1 cellular context compared by ENCODE assay signal in genomic region chr9:137190315-137190853, GRCh38.
TF ChIP-seq lines count a peak whose summit lies in the region.

No MANE protein-coding gene starts in this region.

TF ChIP-seq in GM12878, 131 proteins besides CTCF, POLR2A, EP300 and RAD21:
- TF ChIP-seq, protein P1, sequence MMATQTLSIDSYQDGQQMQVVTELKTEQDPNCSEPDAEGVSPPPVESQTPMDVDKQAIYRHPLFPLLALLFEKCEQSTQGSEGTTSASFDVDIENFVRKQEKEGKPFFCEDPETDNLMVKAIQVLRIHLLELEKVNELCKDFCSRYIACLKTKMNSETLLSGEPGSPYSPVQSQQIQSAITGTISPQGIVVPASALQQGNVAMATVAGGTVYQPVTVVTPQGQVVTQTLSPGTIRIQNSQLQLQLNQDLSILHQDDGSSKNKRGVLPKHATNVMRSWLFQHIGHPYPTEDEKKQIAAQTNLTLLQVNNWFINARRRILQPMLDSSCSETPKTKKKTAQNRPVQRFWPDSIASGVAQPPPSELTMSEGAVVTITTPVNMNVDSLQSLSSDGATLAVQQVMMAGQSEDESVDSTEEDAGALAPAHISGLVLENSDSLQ (IDR thresholded peaks at IDR 0.05): no peak
- TF ChIP-seq CBX3 (IDR thresholded peaks at IDR 0.05; ENCODE audit: borderline replicate concordance, low read depth): no peak
- TF ChIP-seq RCOR1 (conservative IDR thresholded peaks at IDR 0.05; ENCODE audit: low read depth, low read length): no peak
- no peak for TF ChIP-seq KLF5 (IDR thresholded peaks at IDR 0.05; ENCODE audit: partially characterized antibody)
- TF ChIP-seq DPF2 (IDR thresholded peaks at IDR 0.05): no peak
- TF ChIP-seq SMAD1 (IDR thresholded peaks at IDR 0.05; ENCODE audit: low read depth, partially characterized antibody): no peak
- TF ChIP-seq, protein P2, sequence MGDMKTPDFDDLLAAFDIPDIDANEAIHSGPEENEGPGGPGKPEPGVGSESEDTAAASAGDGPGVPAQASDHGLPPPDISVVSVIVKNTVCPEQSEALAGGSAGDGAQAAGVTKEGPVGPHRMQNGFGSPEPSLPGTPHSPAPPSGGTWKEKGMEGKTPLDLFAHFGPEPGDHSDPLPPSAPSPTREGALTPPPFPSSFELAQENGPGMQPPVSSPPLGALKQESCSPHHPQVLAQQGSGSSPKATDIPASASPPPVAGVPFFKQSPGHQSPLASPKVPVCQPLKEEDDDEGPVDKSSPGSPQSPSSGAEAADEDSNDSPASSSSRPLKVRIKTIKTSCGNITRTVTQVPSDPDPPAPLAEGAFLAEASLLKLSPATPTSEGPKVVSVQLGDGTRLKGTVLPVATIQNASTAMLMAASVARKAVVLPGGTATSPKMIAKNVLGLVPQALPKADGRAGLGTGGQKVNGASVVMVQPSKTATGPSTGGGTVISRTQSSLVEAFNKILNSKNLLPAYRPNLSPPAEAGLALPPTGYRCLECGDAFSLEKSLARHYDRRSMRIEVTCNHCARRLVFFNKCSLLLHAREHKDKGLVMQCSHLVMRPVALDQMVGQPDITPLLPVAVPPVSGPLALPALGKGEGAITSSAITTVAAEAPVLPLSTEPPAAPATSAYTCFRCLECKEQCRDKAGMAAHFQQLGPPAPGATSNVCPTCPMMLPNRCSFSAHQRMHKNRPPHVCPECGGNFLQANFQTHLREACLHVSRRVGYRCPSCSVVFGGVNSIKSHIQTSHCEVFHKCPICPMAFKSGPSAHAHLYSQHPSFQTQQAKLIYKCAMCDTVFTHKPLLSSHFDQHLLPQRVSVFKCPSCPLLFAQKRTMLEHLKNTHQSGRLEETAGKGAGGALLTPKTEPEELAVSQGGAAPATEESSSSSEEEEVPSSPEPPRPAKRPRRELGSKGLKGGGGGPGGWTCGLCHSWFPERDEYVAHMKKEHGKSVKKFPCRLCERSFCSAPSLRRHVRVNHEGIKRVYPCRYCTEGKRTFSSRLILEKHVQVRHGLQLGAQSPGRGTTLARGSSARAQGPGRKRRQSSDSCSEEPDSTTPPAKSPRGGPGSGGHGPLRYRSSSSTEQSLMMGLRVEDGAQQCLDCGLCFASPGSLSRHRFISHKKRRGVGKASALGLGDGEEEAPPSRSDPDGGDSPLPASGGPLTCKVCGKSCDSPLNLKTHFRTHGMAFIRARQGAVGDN (IDR thresholded peaks at IDR 0.05): no peak
- no peak for TF ChIP-seq FOXK2 (IDR thresholded peaks at IDR 0.05)
